In the genomic region with DNA sequence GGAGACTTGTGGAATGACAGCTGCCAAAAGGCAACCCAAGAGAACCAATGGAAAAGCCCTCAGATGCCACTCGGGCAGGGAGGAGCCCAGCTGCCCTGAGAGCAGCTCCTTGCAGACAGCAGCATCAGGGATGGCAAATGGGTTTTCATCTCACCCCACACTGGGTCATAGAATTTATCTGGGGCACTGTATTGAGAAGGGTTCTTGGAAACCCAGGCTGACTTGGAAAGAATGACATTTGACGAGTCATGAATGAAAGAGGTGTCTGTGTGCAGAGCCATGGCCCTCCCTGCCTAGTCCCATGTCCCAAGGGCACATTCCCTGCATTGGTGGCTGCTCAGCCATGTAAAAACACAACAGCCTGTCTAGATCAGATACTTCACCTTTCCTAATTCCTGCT, we compare ENCODE assay signal across 11 cellular contexts.
DNase-seq lines count a peak whose midpoint lies in the region; ATAC-seq and TF ChIP-seq lines count a peak whose summit lies in the region.
"Had no signal": no experiment of that assay in that cellular context is flagged by ENCODE, and none has a peak within 500 bp of the region (broad histone marks: within the 10 kb centered on the region; RNA-seq: fewer than 3 reads in every experiment).

No MANE protein-coding gene starts in this region.

- peaks cover 43% of the 10 kb centered on the region for H3K36me3 ChIP-seq in BLaER1
- H3K36me3 ChIP-seq in Loucy (ENCODE audit: insufficient read depth, low read length), result peaks cover 24% of the 10 kb centered on the region; the same call in 1 of the 2 replicates
- peaks cover 51% of the 10 kb centered on the region for H3K36me3 ChIP-seq in left ventricle myocardium inferior

- H3K4me3 ChIP-seq in BLaER1 (no peak overlapping the region), Loucy (ENCODE audit: low read length, poor library complexity, severe bottlenecking) (no peak overlapping the region), left ventricle myocardium inferior (no peak overlapping the region)

- peak overlapping the region; percentile 93 for H3K27ac Mint-ChIP-seq in activated T-helper 2 cell treated with anti-CD3 and anti-CD28 coated beads, Interferon-gamma antibody, Interleukin-2, Interleukin-4, amounts not matched to agents 10 μg/mL and 5 μg/mL and 100 μg/mL, durations not matched to agents 14 hours and 24 hours and 36 hours
- H3K27ac Mint-ChIP-seq: activated B cell treated with CpG ODN at 0.5 μM for 24 hours had no signal

- H3K9me3 ChIP-seq in BLaER1 (peaks cover 14% of the 10 kb centered on the region), Loucy (ENCODE audit: insufficient read depth, low read depth, low read length) (no peaks in the 10 kb centered on the region; the same call in 1 of the 2 replicates), left ventricle myocardium inferior (replicated peaks) (peaks cover 13% of the 10 kb centered on the region)

- intact Hi-C loops in activated T-helper 2 cell treated with anti-CD3 and anti-CD28 coated beads, Interferon-gamma antibody, Interleukin-2, Interleukin-4, amounts not matched to agents 10 μg/mL and 5 μg/mL and 100 μg/mL, durations not matched to agents 14 hours and 24 hours and 36 hours (cut with micrococcal nuclease), result loop anchor here (1.0 to 2.0 kb wide), 2 partner anchors 44 to 99 kb away; no protein-coding TSS in a partner anchor
- intact Hi-C loops in sciatic nerve (cut with DNase I) (no loop called here), left ventricle myocardium inferior (cut with micrococcal nuclease) (no loop called here)

- H3K9me2 ChIP-seq in Loucy (replicated peaks; ENCODE audit: low read depth, low read length), result no peaks in the 10 kb centered on the region

- H3K27me3 ChIP-seq in BLaER1, result peaks cover 56% of the 10 kb centered on the region
- H3K27me3 ChIP-seq in Loucy (ENCODE audit: insufficient read depth, low read length, poor library complexity, severe bottlenecking), result no peaks in the 10 kb centered on the region
- H3K27me3 ChIP-seq in left ventricle myocardium inferior (ENCODE audit: low read depth), result no peaks in the 10 kb centered on the region

- H2AFZ ChIP-seq in Loucy (ENCODE audit: low read length), result no peak overlapping the region

- peaks cover 77% of the 10 kb centered on the region for H3K4me1 Mint-ChIP-seq in activated T-helper 2 cell treated with anti-CD3 and anti-CD28 coated beads, Interferon-gamma antibody, Interleukin-2, Interleukin-4, amounts not matched to agents 10 μg/mL and 5 μg/mL and 100 μg/mL, durations not matched to agents 14 hours and 24 hours and 36 hours (ENCODE audit: low read depth)

- H3K4me1 ChIP-seq in BLaER1 (peaks cover 32% of the 10 kb centered on the region), Loucy (ENCODE audit: insufficient read depth, low read length, poor library complexity, severe bottlenecking) (peaks cover 39% of the 10 kb centered on the region), left ventricle myocardium inferior (peaks cover 19% of the 10 kb centered on the region)

- no peak for TF ChIP-seq CTCF in Loucy (conservative IDR thresholded peaks at IDR 0.05; ENCODE audit: low read length)
- TF ChIP-seq CTCF in left ventricle myocardium inferior (IDR thresholded peaks at IDR 0.05; ENCODE audit: borderline replicate concordance), result no peak

- H3K9ac ChIP-seq in BLaER1 (no peak overlapping the region), Loucy (ENCODE audit: low read depth, low read length, poor library complexity, severe bottlenecking) (peak overlapping the region; percentile 13)

- peaks cover 76% of the 10 kb centered on the region for H4K20me1 ChIP-seq in BLaER1
- H4K20me1 ChIP-seq in Loucy (ENCODE audit: insufficient read depth, low read length, poor library complexity, severe bottlenecking), result no peaks in the 10 kb centered on the region

- H3K27me3 Mint-ChIP-seq in activated T-helper 2 cell treated with anti-CD3 and anti-CD28 coated beads, Interferon-gamma antibody, Interleukin-2, Interleukin-4, amounts not matched to agents 10 μg/mL and 5 μg/mL and 100 μg/mL, durations not matched to agents 14 hours and 24 hours and 36 hours (ENCODE audit: low read depth), result no peaks in the 10 kb centered on the region
- H3K27me3 Mint-ChIP-seq: activated B cell treated with CpG ODN at 0.5 μM for 24 hours had no signal

- H3K4me2 ChIP-seq in BLaER1 (peak overlapping the region; percentile 78), Loucy (ENCODE audit: low read depth, low read length, poor library complexity, severe bottlenecking) (no peak overlapping the region)

- H3K79me2 ChIP-seq in Loucy (ENCODE audit: insufficient read depth, low read length), result no peaks in the 10 kb centered on the region

- peak overlapping the region; percentile 20 for H3K4me3 Mint-ChIP-seq in activated T-helper 2 cell treated with anti-CD3 and anti-CD28 coated beads, Interferon-gamma antibody, Interleukin-2, Interleukin-4, amounts not matched to agents 10 μg/mL and 5 μg/mL and 100 μg/mL, durations not matched to agents 14 hours and 24 hours and 36 hours (ENCODE audit: low read depth)
- H3K4me3 Mint-ChIP-seq: activated B cell treated with CpG ODN at 0.5 μM for 24 hours had no signal

- H3K27ac ChIP-seq in BLaER1, result no peak overlapping the region
- H3K27ac ChIP-seq in left ventricle myocardium inferior (replicated peaks), result no peak overlapping the region

- peaks cover 99% of the 10 kb centered on the region for H3K36me3 Mint-ChIP-seq in activated T-helper 2 cell treated with anti-CD3 and anti-CD28 coated beads, Interferon-gamma antibody, Interleukin-2, Interleukin-4, amounts not matched to agents 10 μg/mL and 5 μg/mL and 100 μg/mL, durations not matched to agents 14 hours and 24 hours and 36 hours (ENCODE audit: low read depth)

- DNase-seq in activated T-helper 2 cell treated with anti-CD3 and anti-CD28 coated beads, Interferon-gamma antibody, Interleukin-2, Interleukin-4, amounts not matched to agents 10 μg/mL and 5 μg/mL and 100 μg/mL, durations not matched to agents 14 hours and 24 hours and 36 hours (ENCODE audit: low spot score), result no peak
- DNase-seq in myocyte (ENCODE audit: low read depth) (peak; percentile 66), sciatic nerve (ENCODE audit: low spot score) (no peak), left ventricle myocardium inferior (no peak), NCI-H187 treated with DMSO at 0.1 percent for 48 hours (lab: John Stamatoyannopoulos, UW) (no peak), RKO (ENCODE audit: low spot score) (no peak)
- DNase-seq: activated B cell treated with CpG ODN at 0.5 μM for 24 hours, AML-193, NCI-H446 treated with DMSO at 0.1 percent for 48 hours had no signal

- H3K9me3 Mint-ChIP-seq in activated T-helper 2 cell treated with anti-CD3 and anti-CD28 coated beads, Interferon-gamma antibody, Interleukin-2, Interleukin-4, amounts not matched to agents 10 μg/mL and 5 μg/mL and 100 μg/mL, durations not matched to agents 14 hours and 24 hours and 36 hours, result peaks cover 14% of the 10 kb centered on the region
- H3K9me3 Mint-ChIP-seq: activated B cell treated with CpG ODN at 0.5 μM for 24 hours had no signal

- ATAC-seq in sciatic nerve, result no peak

- H3F3A ChIP-seq in Loucy (ENCODE audit: low read depth), result no peaks in the 10 kb centered on the region
